In genomic region chr1:93447481-93448291, GRCh38 we compare ENCODE assay signal across 8 cellular contexts. TPM values are rescaled to one million over a fixed set of nuclear protein-coding genes. Genes with fewer than 3 reads are reported as not detected.
DNase-seq lines count a peak whose midpoint lies in the region; ATAC-seq, FAIRE-seq and TF ChIP-seq lines count a peak whose summit lies in the region.

Gene FNBP1L (plus strand): TSS chr1:93448118. CDS start chr1:93448282, 164 bp downstream.

- peak in 1 of 2 donors; percentile 13 for TF ChIP-seq EP300 in tibial nerve (IDR thresholded peaks at IDR 0.05)

- 0 to 2% (median 1%) methylated on average over 39 to 52 of the region's 52 CpGs for WGBS in adipose tissue, 3 donors
- whole genome bisulfite sequencing in heart right ventricle, 2 donors: 1% methylated on average over 45 to 52 of the region's 52 CpGs
- WGBS in trophoblast cell (ENCODE audit: extremely low coverage, insufficient coverage, insufficient read length): no CpG with 5 or more reads among the region's 52 CpGs
- WGBS in tibial nerve, 2 donors: 1 to 3% methylated on average over 26 to 35 of the region's 52 CpGs

- H3K9ac ChIP-seq in trophoblast cell (ENCODE audit: low read length): peak within 1 kb of the TSS; percentile 90

- peak within 1 kb of the TSS; percentile 95 for H2BK120ac ChIP-seq in trophoblast cell (ENCODE audit: insufficient read depth, low read length, poor library complexity)

- H3K14ac ChIP-seq in trophoblast cell (ENCODE audit: low read length): peak within 1 kb of the TSS; percentile 99

- peak within 1 kb of the TSS; percentile 66 for H2AFZ ChIP-seq in trophoblast cell (ENCODE audit: insufficient read depth, low read length, poor library complexity)

- peak within 1 kb of the TSS; percentile 79 for H3K4me2 ChIP-seq in trophoblast cell (ENCODE audit: low read length)

- H3K27ac ChIP-seq in adipose tissue (ENCODE audit: low read depth, low read length) (no peak within 1 kb of the TSS), heart right ventricle (peak within 1 kb of the TSS; percentile 86 to 97 (median 91)), trophoblast cell (ENCODE audit: low read depth, low read length) (peak within 1 kb of the TSS; percentile 89), tibial nerve (peak within 1 kb of the TSS; percentile 74 to 90 (median 86))

- peak within 1 kb of the TSS; percentile 100 for H3K4ac ChIP-seq in trophoblast cell (ENCODE audit: low read depth, low read length)

- H3K27me3 ChIP-seq in heart right ventricle (peaks cover 0 to 24% (median 0%) of the 10 kb centered on the region in 7 donors), trophoblast cell (ENCODE audit: insufficient read depth, low read length) (no peaks in the 10 kb centered on the region), tibial nerve (no peaks in the 10 kb centered on the region)

- peak in 1 of 2 donors; percentile 50 for TF ChIP-seq POLR2A in tibial nerve (IDR thresholded peaks at IDR 0.05)

- H3K23ac ChIP-seq in trophoblast cell (ENCODE audit: low read length): no peak within 1 kb of the TSS

- FAIRE-seq in D721Med (lab: Jason Lieb, UNC): no peak

- peak within 1 kb of the TSS; percentile 100 for H3K18ac ChIP-seq in trophoblast cell (ENCODE audit: low read length)

- peak within 1 kb of the TSS; percentile 96 for H2BK5ac ChIP-seq in trophoblast cell (ENCODE audit: low read depth, low read length, poor library complexity)

- DNase-seq in D721Med (ENCODE audit: insufficient read length, low spot score) (peak; percentile 73), LHCN-M2 (ENCODE audit: low read depth) (peak; percentile 59), SW 1271 (lab: John Stamatoyannopoulos, UW) (peak; percentile 35 to 60), heart right ventricle (peak; percentile 81 to 83), trophoblast cell (peak; percentile 73 to 88), tibial nerve (ENCODE audit: low spot score in 2 of 2) (peak in 1 of 2 donors; percentile 38)

- peaks cover 0 to 32% (median 21%) of the 10 kb centered on the region in 9 donors for H3K4me1 ChIP-seq in heart right ventricle
- peaks cover 0 to 2% of the 10 kb centered on the region in 2 experiments for H3K4me1 ChIP-seq in trophoblast cell (ENCODE audit: control insufficient read depth in 1 of 2, insufficient read depth in 2 of 2, low read length in 2 of 2)
- H3K4me1 ChIP-seq in tibial nerve: peaks cover 0 to 14% (median 3%) of the 10 kb centered on the region in 4 donors

- H3K36me3 ChIP-seq in heart right ventricle: no peaks in the 10 kb centered on the region
- H3K36me3 ChIP-seq in trophoblast cell (ENCODE audit: control insufficient read depth in 1 of 2, insufficient read depth in 2 of 2, low read length in 2 of 2): no peaks in the 10 kb centered on the region
- no peaks in the 10 kb centered on the region for H3K36me3 ChIP-seq in tibial nerve

- H2BK12ac ChIP-seq in trophoblast cell (ENCODE audit: low read length): peak within 1 kb of the TSS; percentile 19

- peak within 1 kb of the TSS; percentile 95 for H2AK5ac ChIP-seq in trophoblast cell (ENCODE audit: low read length)

- ATAC-seq in heart right ventricle: peak; percentile 94 to 97 (median 96)
- ATAC-seq in GM19023 (IDR thresholded peaks at IDR 0.05; ENCODE audit: unreplicated experiment): no peak

- H3K79me1 ChIP-seq in trophoblast cell (ENCODE audit: low read length): peaks cover 16% of the 10 kb centered on the region

- peak within 1 kb of the TSS; percentile 96 for H4K8ac ChIP-seq in trophoblast cell (ENCODE audit: low read depth, low read length)

- intact Hi-C loops in heart right ventricle (cut with DNase I): loop anchor here in 9 of 10 donors (5.0 to 10.0 kb wide), 10 partner anchors 90 to 400 kb away; no protein-coding TSS in a partner anchor

- peak within 1 kb of the TSS; percentile 90 for H4K12ac ChIP-seq in trophoblast cell (ENCODE audit: low read depth, low read length)

- H3K79me2 ChIP-seq in trophoblast cell (ENCODE audit: control insufficient read depth, insufficient read depth, low read length, poor library complexity): peaks cover 17% of the 10 kb centered on the region

- H3K9me3 ChIP-seq in heart right ventricle (no peaks in the 10 kb centered on the region), trophoblast cell (ENCODE audit: insufficient read depth, low read depth, low read length) (no peaks in the 10 kb centered on the region), tibial nerve (no peaks in the 10 kb centered on the region)

- H4K91ac ChIP-seq in trophoblast cell (ENCODE audit: low read depth, low read length): peak within 1 kb of the TSS; percentile 98

- H3K4me3 ChIP-seq in heart right ventricle (peak within 1 kb of the TSS; percentile 71 to 100 (median 97)), trophoblast cell (ENCODE audit: low read depth, low read length) (peak within 1 kb of the TSS; percentile 92), tibial nerve (peak within 1 kb of the TSS; percentile 82 to 94 (median 82))

- TF ChIP-seq CTCF in D721Med (IDR thresholded peaks at IDR 0.05; ENCODE audit: insufficient read depth, missing control alignments) (no peak), heart right ventricle (IDR thresholded peaks at IDR 0.05) (no peak), tibial nerve (IDR thresholded peaks at IDR 0.05) (no peak)

RNA-seq across cellular contexts. Expression of gene FNBP1L, which starts in this region (rescaled TPM):
- total RNA-seq in LHCN-M2 (2014; rRNA removed) (18.0 and 23.0 TPM in 2 replicates), heart right ventricle (10 to 100 TPM; 17.9 to 41.4 (median 24.1) TPM), tibial nerve (10 to 100 TPM; 18.3 to 23.2 (median 20.5) TPM)
- polyA plus RNA-seq in LHCN-M2 (2012): 9.2 TPM
- polyA plus RNA-seq in adipose tissue (10 to 100 TPM; 11.5 to 13.6 (median 12.7) TPM), heart right ventricle (10 to 100 TPM; 10.7 to 17.9 TPM)
- polyA plus RNA-seq in trophoblast cell (2013): 82.4 and 84.4 TPM in 2 replicates
